In genomic region chr1:153643825-153644224, GRCh38 we compare ENCODE assay signal across 14 cellular contexts. TPM values are rescaled to one million over a fixed set of nuclear protein-coding genes. Genes with fewer than 3 reads are reported as not detected.
DNase-seq lines count a peak whose midpoint lies in the region; ATAC-seq and TF ChIP-seq lines count a peak whose summit lies in the region.
"Had no signal": no experiment of that assay in that cellular context is flagged by ENCODE, and none has a peak within 500 bp of the region (broad histone marks: within the 10 kb centered on the region; RNA-seq: fewer than 3 reads in every experiment).

No MANE protein-coding gene starts in this region.

- H3K4me2 ChIP-seq in PC-9 (no peak overlapping the region), parathyroid adenoma (ENCODE audit: low read length) (peak overlapping the region; percentile 44)

- no peak for TF ChIP-seq POLR2A in body of pancreas (IDR thresholded peaks at IDR 0.05)

- POLR2A ChIA-PET in PC-9 (lab: Charles Lee; ENCODE audit: unreplicated experiment) = interaction anchor here (0.5 to 0.7 kb wide), 5 partner anchors 17 to 628 kb away, joined by 3 to 6 read pairs (median 3); partner anchors contain the start of genes S100A13 and S100A16

- H3F3A ChIP-seq in PC-9 (ENCODE audit: insufficient read depth, low read depth) = peaks cover 72% of the 10 kb centered on the region

- H3K27me3 ChIP-seq in PC-9 (ENCODE audit: insufficient read depth, low read depth) (no peaks in the 10 kb centered on the region), body of pancreas (no peaks in the 10 kb centered on the region), parathyroid adenoma (ENCODE audit: control insufficient read depth, insufficient read depth, low read length) (no peaks in the 10 kb centered on the region)
- H3K27me3 ChIP-seq: stomach had no signal

- no peak overlapping the region for H3K9ac ChIP-seq in parathyroid adenoma

- no peaks in the 10 kb centered on the region for H3K9me2 ChIP-seq in PC-9 (ENCODE audit: insufficient read depth)

- DNase-seq in PC-9 = no peak
- DNase-seq in body of pancreas = no peak
- no peak for DNase-seq in AG20443 (ENCODE audit: low spot score)
- DNase-seq: activated CD8-positive, alpha-beta memory T cell treated with anti-CD3 and anti-CD28 coated beads, Interleukin-2, amount 50 U/mL, for 4 hours; EL; Kasumi-1; stomach had no signal

- no peak overlapping the region for H2AFZ ChIP-seq in PC-9
- H2AFZ ChIP-seq in parathyroid adenoma = no peak overlapping the region

- no peak for TF ChIP-seq CTCF in PC-9 (conservative IDR thresholded peaks at IDR 0.05)
- TF ChIP-seq CTCF in body of pancreas (IDR thresholded peaks at IDR 0.05) = no peak
- no peak for TF ChIP-seq CTCF in parathyroid adenoma (IDR thresholded peaks at IDR 0.05)

- H3K36me3 ChIP-seq in PC-9 (ENCODE audit: low read depth) (peaks cover 73% of the 10 kb centered on the region), body of pancreas (replicated peaks in 1 of 2; ENCODE audit: insufficient read depth in 1 of 2, low read depth in 2 of 2) (peaks cover 22 to 39% of the 10 kb centered on the region in 2 donors), parathyroid adenoma (ENCODE audit: control insufficient read depth, insufficient read depth, low read length) (no peaks in the 10 kb centered on the region)

- intact Hi-C loops in PC-9 (cut with micrococcal nuclease; ENCODE audit: unreplicated experiment) = no loop called here
- intact Hi-C loops in body of pancreas (cut with DNase I) = no loop called here

- no TSS peak for BruUV-seq in PC-9 (replicated peaks; lab: Mats Ljungman, UMichigan)

- no peak overlapping the region for H3K4me3 ChIP-seq in PC-9
- H3K4me3 ChIP-seq in body of pancreas = no peak overlapping the region
- H3K4me3 ChIP-seq in parathyroid adenoma (ENCODE audit: low read depth, low read length) = peak overlapping the region; percentile 14
- H3K4me3 ChIP-seq: stomach had no signal

- H3K4me1 ChIP-seq in PC-9 (replicated peaks; ENCODE audit: insufficient read depth) (no peaks in the 10 kb centered on the region), body of pancreas (peaks cover 81% of the 10 kb centered on the region), parathyroid adenoma (peaks cover 3% of the 10 kb centered on the region)

- CTCF ChIA-PET in PC-9 (lab: Charles Lee) = no interaction called here

- H3K27ac ChIP-seq in PC-9 = 0 out of 2 replicates have a peak overlapping the region, but pooled peaks have one; percentile 16
- peak overlapping the region in 3 of 4 donors; percentile 10 to 38 (median 36) for H3K27ac ChIP-seq in body of pancreas
- no peak overlapping the region for H3K27ac ChIP-seq in parathyroid adenoma
- H3K27ac ChIP-seq: C4-2B, VCaP had no signal

- H3K9me3 ChIP-seq in PC-9 (ENCODE audit: insufficient read depth, low read depth) (no peaks in the 10 kb centered on the region), body of pancreas (no peaks in the 10 kb centered on the region), parathyroid adenoma (ENCODE audit: control insufficient read depth, low read length) (no peaks in the 10 kb centered on the region)
- H3K9me3 ChIP-seq: stomach had no signal

- ATAC-seq in body of pancreas (peak; percentile 19), GM18861 (IDR thresholded peaks at IDR 0.05; ENCODE audit: unreplicated experiment) (no peak)
- ATAC-seq: SK-N-SH treated with all-trans-retinoic acid at 6 μM for 48 hours had no signal

- peaks cover 32% of the 10 kb centered on the region for H4K20me1 ChIP-seq in PC-9 (ENCODE audit: insufficient read depth)

- H3K79me2 ChIP-seq in PC-9 (ENCODE audit: low read depth) = peaks cover 37% of the 10 kb centered on the region
- no peaks in the 10 kb centered on the region for H3K79me2 ChIP-seq in parathyroid adenoma

RNA-seq across cellular contexts. Expression of gene CHTOP, which starts 10.0 kb away (rescaled TPM):
- total RNA-seq in PC-9 (2021) = 75.1 and 83.9 TPM in 2 replicates
- total RNA-seq in body of pancreas = 10 to 100 TPM; 62.3 to 68.0 TPM

RNA-seq across cellular contexts. Expression of gene SNAPIN, which starts 14.7 kb away (rescaled TPM):
- 25.4 and 29.5 TPM in 2 replicates for total RNA-seq in PC-9 (2021)
- total RNA-seq in body of pancreas = 10 to 100 TPM; 21.8 to 23.7 TPM

RNA-seq across cellular contexts. Expression of gene S100A1, which starts 15.6 kb away (rescaled TPM):
- total RNA-seq in PC-9 (2021) (0.46 and 1.0 TPM in 2 replicates), body of pancreas (10 to 100 TPM in 1 of 2 donors, 1 to 10 TPM in 1; 7.3 to 57.0 TPM)
- total RNA-seq: NCI-H460, OCI-LY7, stomach had no signal

RNA-seq across cellular contexts. Expression of gene S100A13, which starts 16.5 kb away (rescaled TPM):
- total RNA-seq in PC-9 (2021) = 120 and 144 TPM in 2 replicates
- 10 to 100 TPM; 65.3 to 88.7 TPM for total RNA-seq in body of pancreas

RNA-seq across cellular contexts. Expression of gene ILF2, which starts 27.0 kb away (rescaled TPM):
- total RNA-seq in PC-9 (2021) (131 and 145 TPM in 2 replicates), body of pancreas (10 to 100 TPM; 57.7 to 59.1 TPM)
